ENCODE assay signal across 1 cellular context in genomic region chr20:6122873-6123649, GRCh38.
TF ChIP-seq lines count a peak whose summit lies in the region.

A gene with protein sequence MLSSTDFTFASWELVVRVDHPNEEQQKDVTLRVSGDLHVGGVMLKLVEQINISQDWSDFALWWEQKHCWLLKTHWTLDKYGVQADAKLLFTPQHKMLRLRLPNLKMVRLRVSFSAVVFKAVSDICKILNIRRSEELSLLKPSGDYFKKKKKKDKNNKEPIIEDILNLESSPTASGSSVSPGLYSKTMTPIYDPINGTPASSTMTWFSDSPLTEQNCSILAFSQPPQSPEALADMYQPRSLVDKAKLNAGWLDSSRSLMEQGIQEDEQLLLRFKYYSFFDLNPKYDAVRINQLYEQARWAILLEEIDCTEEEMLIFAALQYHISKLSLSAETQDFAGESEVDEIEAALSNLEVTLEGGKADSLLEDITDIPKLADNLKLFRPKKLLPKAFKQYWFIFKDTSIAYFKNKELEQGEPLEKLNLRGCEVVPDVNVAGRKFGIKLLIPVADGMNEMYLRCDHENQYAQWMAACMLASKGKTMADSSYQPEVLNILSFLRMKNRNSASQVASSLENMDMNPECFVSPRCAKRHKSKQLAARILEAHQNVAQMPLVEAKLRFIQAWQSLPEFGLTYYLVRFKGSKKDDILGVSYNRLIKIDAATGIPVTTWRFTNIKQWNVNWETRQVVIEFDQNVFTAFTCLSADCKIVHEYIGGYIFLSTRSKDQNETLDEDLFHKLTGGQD (minus strand): TSS chr20:6123030. CDS start chr20:6119554, 3,476 bp downstream.

TF ChIP-seq in GM12878, 131 proteins besides CTCF, POLR2A, EP300 and RAD21 (continued from another document):
- TF ChIP-seq GATAD2B (conservative IDR thresholded peaks at IDR 0.05; ENCODE audit: low read depth) (0 out of 2 replicates have a peak, but pooled peaks have one; percentile 29), PBX3 (IDR thresholded peaks at IDR 0.05; ENCODE audit: insufficient replicate concordance, low read depth, low read length) (no peak), ATF3 (IDR thresholded peaks at IDR 0.05; ENCODE audit: borderline replicate concordance, extremely low read depth, low read depth, low read length) (no peak), EGR1 (IDR thresholded peaks at IDR 0.05; ENCODE audit: borderline replicate concordance in 1 of 2, low read depth in 2 of 2, low read length in 2 of 2) (no peak), IKZF1 (conservative IDR thresholded peaks at IDR 0.05) (peak; percentile 45), PML (IDR thresholded peaks at IDR 0.05; ENCODE audit: low read length) (no peak), TBL1XR1 (IDR thresholded peaks at IDR 0.05; ENCODE audit: low read depth, low read length) (no peak), NRF1 (conservative IDR thresholded peaks at IDR 0.05; ENCODE audit: low read depth, low read length) (no peak), SMARCA5 (IDR thresholded peaks at IDR 0.05) (0 out of 2 replicates have a peak, but pooled peaks have one; percentile 61), JUNB (IDR thresholded peaks at IDR 0.05) (no peak), SREBF2 (IDR thresholded peaks at IDR 0.05; ENCODE audit: low read length) (no peak), PAX8 (IDR thresholded peaks at IDR 0.05) (no peak), TCF7 (IDR thresholded peaks at IDR 0.05; ENCODE audit: borderline replicate concordance) (no peak), SUPT20H (IDR thresholded peaks at IDR 0.05; ENCODE audit: borderline replicate concordance, control insufficient read depth, low read depth, low read length) (no peak), ZBED1 (IDR thresholded peaks at IDR 0.05; ENCODE audit: borderline replicate concordance) (no peak)
- TF ChIP-seq, protein P1, sequence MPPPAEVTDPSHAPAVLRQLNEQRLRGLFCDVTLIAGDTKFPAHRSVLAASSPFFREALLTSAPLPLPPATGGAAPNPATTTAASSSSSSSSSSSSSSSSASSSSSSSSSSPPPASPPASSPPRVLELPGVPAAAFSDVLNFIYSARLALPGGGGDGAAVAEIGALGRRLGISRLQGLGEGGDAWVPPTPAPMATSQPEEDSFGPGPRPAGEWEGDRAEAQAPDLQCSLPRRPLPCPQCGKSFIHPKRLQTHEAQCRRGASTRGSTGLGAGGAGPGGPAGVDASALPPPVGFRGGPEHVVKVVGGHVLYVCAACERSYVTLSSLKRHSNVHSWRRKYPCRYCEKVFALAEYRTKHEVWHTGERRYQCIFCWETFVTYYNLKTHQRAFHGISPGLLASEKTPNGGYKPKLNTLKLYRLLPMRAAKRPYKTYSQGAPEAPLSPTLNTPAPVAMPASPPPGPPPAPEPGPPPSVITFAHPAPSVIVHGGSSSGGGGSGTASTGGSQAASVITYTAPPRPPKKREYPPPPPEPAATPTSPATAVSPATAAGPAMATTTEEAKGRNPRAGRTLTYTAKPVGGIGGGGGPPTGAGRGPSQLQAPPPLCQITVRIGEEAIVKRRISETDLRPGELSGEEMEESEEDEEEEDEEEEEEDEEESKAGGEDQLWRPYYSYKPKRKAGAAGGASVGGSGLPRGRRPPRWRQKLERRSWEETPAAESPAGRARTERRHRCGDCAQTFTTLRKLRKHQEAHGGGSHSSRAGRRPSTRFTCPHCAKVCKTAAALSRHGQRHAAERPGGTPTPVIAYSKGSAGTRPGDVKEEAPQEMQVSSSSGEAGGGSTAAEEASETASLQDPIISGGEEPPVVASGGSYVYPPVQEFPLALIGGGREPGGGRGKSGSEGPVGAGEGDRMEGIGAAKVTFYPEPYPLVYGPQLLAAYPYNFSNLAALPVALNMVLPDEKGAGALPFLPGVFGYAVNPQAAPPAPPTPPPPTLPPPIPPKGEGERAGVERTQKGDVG (CRISPR knock-in tag; IDR thresholded peaks at IDR 0.05) = no peak
